10 cellular contexts compared by ENCODE assay signal in genomic region chr6:107750398-107750797, GRCh38.
"Had no signal": no experiment of that assay in that cellular context is flagged by ENCODE, and none has a peak within 500 bp of the region (broad histone marks: within the 10 kb centered on the region; RNA-seq: fewer than 3 reads in every experiment).

No MANE protein-coding gene starts in this region.

- H3K9me3 Mint-ChIP-seq: HFFc6 had no signal

- ATAC-seq: HCT116, K562 had no signal

- H3K27ac Mint-ChIP-seq: HFFc6 had no signal

- H3K36me3 ChIP-seq: HAP-1 had no signal

- DNase-seq: GM23248, GOT3, H7, HFFc6, IMR-90, KG1 had no signal

- H3K27ac ChIP-seq: GM23248, HL-60 had no signal

- H3K4me3 Mint-ChIP-seq: HFFc6 had no signal

- H3K9me3 ChIP-seq: HAP-1 had no signal

- H3K4me1 ChIP-seq: HAP-1 had no signal

- H3K4me3 ChIP-seq: GM23248, HAP-1, K562 had no signal
